23 cellular contexts compared by ENCODE assay signal in genomic region chr18:1528964-1529509, GRCh38.
"Had no signal": no experiment of that assay in that cellular context is flagged by ENCODE, and none has a peak within 500 bp of the region (broad histone marks: within the 10 kb centered on the region; RNA-seq: fewer than 3 reads in every experiment).

No MANE protein-coding gene starts in this region.

- DNase-seq: IMR-90, Kasumi-1, MM.1S, NCI-H1092 treated with DMSO at 0.1 percent for 48 hours, NCI-H1436, NCI-H1694, NCI-H187 treated with DMSO at 0.1 percent for 48 hours, NCI-H2029 treated with DMSO at 0.1 percent for 48 hours, NCI-H2171, NCI-H345, NCI-H446 treated with DMSO at 0.1 percent for 48 hours, NCI-H524 treated with DMSO at 0.1 percent for 48 hours, NCI-H69, NCI-H774, PC-3, SHP77, SK-N-SH, SW 1271, T-cell had no signal

- H3K9me3 ChIP-seq: SK-N-SH had no signal

- H3K27ac ChIP-seq: KMS-11, RWPE1 had no signal

- ATAC-seq: HepG2, Panc1, PC-3, T-cell had no signal
